In genomic region chr12:106112094-106112822, GRCh38 we compare ENCODE assay signal across 1 cellular context.
A peak's percentile ranks its signal among the peaks of the same experiment; 100 is the strongest.
TF ChIP-seq lines count a peak whose summit lies in the region.

No MANE protein-coding gene starts in this region.

TF ChIP-seq in HEK293, 187 proteins besides CTCF, POLR2A, EP300 and RAD21 (continued from another document):
- TF ChIP-seq PRDM10 (tag by site-specific recombination; IDR thresholded peaks at IDR 0.05) (peak; percentile 80), ZIC2 (tag by site-specific recombination; IDR thresholded peaks at IDR 0.05) (peak; percentile 75), YY1 (tag by site-specific recombination; IDR thresholded peaks at IDR 0.05) (no peak), ZBTB49 (tag by site-specific recombination; IDR thresholded peaks at IDR 0.05; ENCODE audit: low read depth) (no peak), ZNF174 (tag by site-specific recombination; IDR thresholded peaks at IDR 0.05) (no peak), GLIS1 (tag by site-specific recombination; IDR thresholded peaks at IDR 0.05) (peak; percentile 73), ZNF513 (tag by site-specific recombination; IDR thresholded peaks at IDR 0.05) (no peak), ZNF677 (tag by site-specific recombination; IDR thresholded peaks at IDR 0.05) (no peak), ZBTB48 (tag by site-specific recombination; IDR thresholded peaks at IDR 0.05) (peak; percentile 77; the same call in 1 of the 2 replicates), RBAK (tag by site-specific recombination; IDR thresholded peaks at IDR 0.05) (no peak), HOXC10 (CRISPR knock-in tag; IDR thresholded peaks at IDR 0.05) (no peak), ZBTB8A (tag by site-specific recombination; IDR thresholded peaks at IDR 0.05) (peak; percentile 54), ZNF747 (tag by site-specific recombination; IDR thresholded peaks at IDR 0.05) (no peak), GLIS2 (tag by site-specific recombination; IDR thresholded peaks at IDR 0.05) (peak; percentile 48), IKZF3 (tag by site-specific recombination; IDR thresholded peaks at IDR 0.05) (peak; percentile 46; the same call in 1 of the 2 replicates), ZNF600 (tag by site-specific recombination; IDR thresholded peaks at IDR 0.05) (peak; percentile 79; the same call in 1 of the 2 replicates), PATZ1 (tag by site-specific recombination; IDR thresholded peaks at IDR 0.05) (0 out of 2 replicates have a peak, but pooled peaks have one; percentile 23), MYNN (tag by site-specific recombination; IDR thresholded peaks at IDR 0.05; ENCODE audit: borderline replicate concordance) (no peak), ZBTB20 (tag by site-specific recombination; IDR thresholded peaks at IDR 0.05) (peak; percentile 48; the same call in 1 of the 2 replicates), ZBTB17 (tag by site-specific recombination; IDR thresholded peaks at IDR 0.05) (peak; percentile 95), TCF7L2 (IDR thresholded peaks at IDR 0.05; ENCODE audit: borderline replicate concordance, low read depth, low read length) (no peak), ZEB2 (tag by site-specific recombination; IDR thresholded peaks at IDR 0.05) (0 out of 2 replicates have a peak, but pooled peaks have one; percentile 25), SCRT2 (tag by site-specific recombination; IDR thresholded peaks at IDR 0.05) (peak; percentile 78), ZNF530 (tag by site-specific recombination; IDR thresholded peaks at IDR 0.05; ENCODE audit: low read depth) (no peak), ZXDB (tag by site-specific recombination; IDR thresholded peaks at IDR 0.05) (0 out of 2 replicates have a peak, but pooled peaks have one; percentile 24), ZNF473 (tag by site-specific recombination; IDR thresholded peaks at IDR 0.05) (no peak), ZNF157 (tag by site-specific recombination; IDR thresholded peaks at IDR 0.05) (no peak), KLF16 (tag by site-specific recombination; IDR thresholded peaks at IDR 0.05) (no peak), ZNF354C (tag by site-specific recombination; IDR thresholded peaks at IDR 0.05; ENCODE audit: borderline replicate concordance, low read depth) (no peak), ZNF335 (tag by site-specific recombination; conservative IDR thresholded peaks at IDR 0.05) (peak; percentile 91), SP7 (tag by site-specific recombination; IDR thresholded peaks at IDR 0.05) (peak; percentile 63), ZNF19 (tag by site-specific recombination; IDR thresholded peaks at IDR 0.05; ENCODE audit: low read depth) (no peak), ZNF692 (tag by site-specific recombination; IDR thresholded peaks at IDR 0.05) (peak; percentile 64), ZFP69B (tag by site-specific recombination; IDR thresholded peaks at IDR 0.05) (peak; percentile 33; the same call in 1 of the 2 replicates), ZNF341 (tag by site-specific recombination; IDR thresholded peaks at IDR 0.05; ENCODE audit: low read depth) (no peak), ZSCAN30 (tag by site-specific recombination; IDR thresholded peaks at IDR 0.05) (peak; percentile 69), FEZF1 (tag by site-specific recombination; IDR thresholded peaks at IDR 0.05) (peak; percentile 85), ZNF211 (tag by site-specific recombination; IDR thresholded peaks at IDR 0.05; ENCODE audit: low read depth) (no peak), ZNF549 (tag by site-specific recombination; IDR thresholded peaks at IDR 0.05) (no peak), ZSCAN5A (tag by site-specific recombination; IDR thresholded peaks at IDR 0.05) (no peak), ZNF138 (tag by site-specific recombination; IDR thresholded peaks at IDR 0.05; ENCODE audit: borderline replicate concordance) (no peak), TRIM28 (IDR thresholded peaks at IDR 0.05; ENCODE audit: borderline replicate concordance, low read length) (0 out of 2 replicates have a peak, but pooled peaks have one; percentile 10), ZNF449 (tag by site-specific recombination; IDR thresholded peaks at IDR 0.05) (0 out of 2 replicates have a peak, but pooled peaks have one; percentile 45), ZNF548 (tag by site-specific recombination; IDR thresholded peaks at IDR 0.05) (0 out of 2 replicates have a peak, but pooled peaks have one; percentile 57)
